Comparison of ENCODE assay signal across 8 cellular contexts in the genomic region with DNA sequence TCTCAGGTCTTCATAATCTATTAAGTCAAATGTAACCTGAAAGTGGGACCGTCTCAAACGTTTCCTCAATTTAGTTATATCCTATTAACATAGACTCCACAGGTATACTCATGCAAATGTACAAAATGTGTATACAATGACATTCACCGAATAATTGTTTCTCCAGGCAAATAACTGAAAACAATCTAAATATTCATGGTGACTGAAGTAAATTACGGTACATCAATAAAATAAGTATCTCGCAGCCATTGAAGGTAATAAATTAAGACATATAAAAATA. TPM values are rescaled to one million over a fixed set of nuclear protein-coding genes. Genes with fewer than 3 reads are reported as not detected.
DNase-seq lines count a peak whose midpoint lies in the region; ATAC-seq and TF ChIP-seq lines count a peak whose summit lies in the region.

No MANE protein-coding gene starts in this region.

- no peaks in the 10 kb centered on the region for H3K9me3 ChIP-seq in colonic mucosa
- H3K9me3 ChIP-seq in naive thymus-derived CD4-positive, alpha-beta T cell (ENCODE audit: control insufficient read depth in 2 of 3, low read length in 3 of 3) = no peaks in the 10 kb centered on the region

- no peak for ATAC-seq in naive thymus-derived CD4-positive, alpha-beta T cell
- ATAC-seq in HG03520 (IDR thresholded peaks at IDR 0.05; ENCODE audit: unreplicated experiment) = no peak

- no peak for DNase-seq in AG09309 (ENCODE audit: low read depth)
- no peak for DNase-seq in Jurkat, Clone E6-1 (ENCODE audit: low read depth, low spot score)
- no peak for DNase-seq in colonic mucosa
- DNase-seq in naive thymus-derived CD4-positive, alpha-beta T cell = no peak
- DNase-seq in NCI-H2081 treated with DMSO at 0.1 percent for 48 hours (lab: John Stamatoyannopoulos, UW) = no peak
- no peak for DNase-seq in DMS53 treated with DMSO at 0.1 percent for 48 hours (lab: John Stamatoyannopoulos, UW; ENCODE audit: unreplicated experiment)
- DNase-seq in effector CD8-positive, alpha-beta T cell (lab: John Stamatoyannopoulos, UW) = no peak

- CTCF ChIA-PET in naive thymus-derived CD4-positive, alpha-beta T cell (lab: Charles Lee) = interaction anchor here (0.7 kb wide), 1 partner anchor 62 kb away, joined by 3 read pairs; no protein-coding TSS in a partner anchor

- TF ChIP-seq CTCF in AG09309 (IDR thresholded peaks at IDR 0.05; ENCODE audit: control insufficient read depth, insufficient read depth, low read depth, low read length, missing control alignments) = no peak
- TF ChIP-seq CTCF in colonic mucosa (IDR thresholded peaks at IDR 0.05) = no peak

- peaks cover 0 to 4% (median 0%) of the 10 kb centered on the region in 11 donors for H3K9me3 Mint-ChIP-seq in naive thymus-derived CD4-positive, alpha-beta T cell

- peaks cover 9 to 26% (median 24%) of the 10 kb centered on the region in 5 donors for H3K36me3 Mint-ChIP-seq in naive thymus-derived CD4-positive, alpha-beta T cell

- peaks cover 11% of the 10 kb centered on the region for H3K4me1 ChIP-seq in colonic mucosa
- H3K4me1 ChIP-seq in naive thymus-derived CD4-positive, alpha-beta T cell (ENCODE audit: control insufficient read depth in 2 of 2, insufficient read depth in 2 of 2, low read length in 2 of 2) = peaks cover 17 to 33% of the 10 kb centered on the region in 2 donors

- POLR2A ChIA-PET in naive thymus-derived CD4-positive, alpha-beta T cell (lab: Charles Lee) = interaction anchor here (1.1 to 1.7 kb wide), 2 partner anchors 9 to 32 kb away, joined by 6 to 17 read pairs; a partner anchor contains a TSS

- no peak overlapping the region for H3K27ac ChIP-seq in colonic mucosa
- peak overlapping the region; percentile 77 for H3K27ac ChIP-seq in naive thymus-derived CD4-positive, alpha-beta T cell (ENCODE audit: low read depth, low read length)

- H3K4me3 Mint-ChIP-seq in naive thymus-derived CD4-positive, alpha-beta T cell = peak overlapping the region; percentile 85 to 99 (median 98)

- peaks cover 1% of the 10 kb centered on the region for H3K36me3 ChIP-seq in colonic mucosa
- H3K36me3 ChIP-seq in naive thymus-derived CD4-positive, alpha-beta T cell (ENCODE audit: control insufficient read depth in 2 of 3, insufficient read depth in 3 of 3, low read length in 3 of 3) = peaks cover 0 to 14% (median 3%) of the 10 kb centered on the region in 3 experiments

- H3K4me3 ChIP-seq in AG09309 (ENCODE audit: control insufficient read depth, low read depth, low read length) (peak overlapping the region; percentile 76), colonic mucosa (peak overlapping the region; percentile 82)
- peak overlapping the region; percentile 87 for H3K4me3 ChIP-seq in Jurkat, Clone E6-1 (ENCODE audit: low read length)
- H3K4me3 ChIP-seq in naive thymus-derived CD4-positive, alpha-beta T cell (ENCODE audit: low read length) = peak overlapping the region; percentile 61

- H3K4me1 Mint-ChIP-seq in naive thymus-derived CD4-positive, alpha-beta T cell = peaks cover 21 to 74% (median 64%) of the 10 kb centered on the region in 7 donors

- no peaks in the 10 kb centered on the region for H3K27me3 ChIP-seq in colonic mucosa
- H3K27me3 ChIP-seq in naive thymus-derived CD4-positive, alpha-beta T cell (ENCODE audit: control insufficient read depth in 2 of 2, insufficient read depth in 2 of 2, low read length in 2 of 2) = no peaks in the 10 kb centered on the region

- peak overlapping the region in 1 of 2 donors; percentile 82 for H3K9ac ChIP-seq in colonic mucosa (ENCODE audit: low read depth in 2 of 2, low read length in 2 of 2)

- peak overlapping the region; percentile 74 to 100 (median 98) for H3K27ac Mint-ChIP-seq in naive thymus-derived CD4-positive, alpha-beta T cell

- intact Hi-C loops in colonic mucosa (cut with DNase I) = no loop called here
- intact Hi-C loops in naive thymus-derived CD4-positive, alpha-beta T cell (cut with micrococcal nuclease) = loop anchor here (1.0 to 10.0 kb wide), 10 partner anchors 32 to 1159 kb away; a partner anchor contains a TSS

- no peaks in the 10 kb centered on the region for H3K27me3 Mint-ChIP-seq in naive thymus-derived CD4-positive, alpha-beta T cell

RNA-seq across cellular contexts. Expression of a gene that starts 0.5 kb away (rescaled TPM):
- 148 TPM for polyA plus RNA-seq in Jurkat, Clone E6-1 (2012; ENCODE audit: insufficient read depth, insufficient read length)
- 100 to 1,000 TPM in 1 of 2 donors, 10 to 100 TPM in 1; 52.4 to 109 TPM for total RNA-seq in colonic mucosa
- 100 to 1,000 TPM in 2 of 5 experiments, 10 to 100 TPM in 3; 52.4 to 145 (median 97.7) TPM for total RNA-seq in naive thymus-derived CD4-positive, alpha-beta T cell
- polyA plus RNA-seq in naive thymus-derived CD4-positive, alpha-beta T cell = 10 to 100 TPM; 48.5 to 63.7 TPM

RNA-seq across cellular contexts. Expression of a gene that starts 32.1 kb away (rescaled TPM):
- polyA plus RNA-seq in Jurkat, Clone E6-1 (2012; ENCODE audit: insufficient read depth, insufficient read length) = 40.5 TPM
- 10 to 100 TPM; 17.6 to 26.4 TPM for total RNA-seq in colonic mucosa
- total RNA-seq in naive thymus-derived CD4-positive, alpha-beta T cell = 100 to 1,000 TPM in 2 of 5 experiments, 10 to 100 TPM in 3; 42.8 to 115 (median 67.2) TPM
- 10 to 100 TPM; 25.4 to 35.8 TPM for polyA plus RNA-seq in naive thymus-derived CD4-positive, alpha-beta T cell

RNA-seq across cellular contexts. Expression of a gene that starts 32.7 kb away (rescaled TPM):
- polyA plus RNA-seq in Jurkat, Clone E6-1 (2012; ENCODE audit: insufficient read depth, insufficient read length) = 17.7 TPM
- 10 to 100 TPM in 1 of 2 donors, 1 to 10 TPM in 1; 3.1 to 11.0 TPM for total RNA-seq in colonic mucosa
- 10 to 100 TPM in 1 of 5 experiments, 1 to 10 TPM in 4; 2.5 to 24.3 (median 4.1) TPM for total RNA-seq in naive thymus-derived CD4-positive, alpha-beta T cell
- polyA plus RNA-seq in naive thymus-derived CD4-positive, alpha-beta T cell = 1 to 10 TPM; 1.2 to 3.5 TPM
